ENCODE assay signal across 1 cellular context in genomic region chr12:29582677-29583076, GRCh38.
TF ChIP-seq lines count a peak whose summit lies in the region.

No MANE protein-coding gene starts in this region.

TF ChIP-seq in liver, 16 proteins besides CTCF, POLR2A, EP300 and RAD21 (continued from another document):
- TF ChIP-seq MAX (IDR thresholded peaks at IDR 0.05), result peak; percentile 24
- TF ChIP-seq JUND (IDR thresholded peaks at IDR 0.05), result peak in 1 of 2 donors; percentile 39
- TF ChIP-seq TAF1 (conservative IDR thresholded peaks at IDR 0.05), result no peak
- TF ChIP-seq NR2F2 (IDR thresholded peaks at IDR 0.05), result no peak
- TF ChIP-seq, protein P1, sequence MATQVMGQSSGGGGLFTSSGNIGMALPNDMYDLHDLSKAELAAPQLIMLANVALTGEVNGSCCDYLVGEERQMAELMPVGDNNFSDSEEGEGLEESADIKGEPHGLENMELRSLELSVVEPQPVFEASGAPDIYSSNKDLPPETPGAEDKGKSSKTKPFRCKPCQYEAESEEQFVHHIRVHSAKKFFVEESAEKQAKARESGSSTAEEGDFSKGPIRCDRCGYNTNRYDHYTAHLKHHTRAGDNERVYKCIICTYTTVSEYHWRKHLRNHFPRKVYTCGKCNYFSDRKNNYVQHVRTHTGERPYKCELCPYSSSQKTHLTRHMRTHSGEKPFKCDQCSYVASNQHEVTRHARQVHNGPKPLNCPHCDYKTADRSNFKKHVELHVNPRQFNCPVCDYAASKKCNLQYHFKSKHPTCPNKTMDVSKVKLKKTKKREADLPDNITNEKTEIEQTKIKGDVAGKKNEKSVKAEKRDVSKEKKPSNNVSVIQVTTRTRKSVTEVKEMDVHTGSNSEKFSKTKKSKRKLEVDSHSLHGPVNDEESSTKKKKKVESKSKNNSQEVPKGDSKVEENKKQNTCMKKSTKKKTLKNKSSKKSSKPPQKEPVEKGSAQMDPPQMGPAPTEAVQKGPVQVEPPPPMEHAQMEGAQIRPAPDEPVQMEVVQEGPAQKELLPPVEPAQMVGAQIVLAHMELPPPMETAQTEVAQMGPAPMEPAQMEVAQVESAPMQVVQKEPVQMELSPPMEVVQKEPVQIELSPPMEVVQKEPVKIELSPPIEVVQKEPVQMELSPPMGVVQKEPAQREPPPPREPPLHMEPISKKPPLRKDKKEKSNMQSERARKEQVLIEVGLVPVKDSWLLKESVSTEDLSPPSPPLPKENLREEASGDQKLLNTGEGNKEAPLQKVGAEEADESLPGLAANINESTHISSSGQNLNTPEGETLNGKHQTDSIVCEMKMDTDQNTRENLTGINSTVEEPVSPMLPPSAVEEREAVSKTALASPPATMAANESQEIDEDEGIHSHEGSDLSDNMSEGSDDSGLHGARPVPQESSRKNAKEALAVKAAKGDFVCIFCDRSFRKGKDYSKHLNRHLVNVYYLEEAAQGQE (IDR thresholded peaks at IDR 0.05), result no peak
- TF ChIP-seq GABPA (IDR thresholded peaks at IDR 0.05 in 1 of 2, conservative IDR thresholded peaks at IDR 0.05 in 1 of 2), result no peak
- TF ChIP-seq HNF4A (conservative IDR thresholded peaks at IDR 0.05), result peak; percentile 56 to 70
- TF ChIP-seq, protein P2, sequence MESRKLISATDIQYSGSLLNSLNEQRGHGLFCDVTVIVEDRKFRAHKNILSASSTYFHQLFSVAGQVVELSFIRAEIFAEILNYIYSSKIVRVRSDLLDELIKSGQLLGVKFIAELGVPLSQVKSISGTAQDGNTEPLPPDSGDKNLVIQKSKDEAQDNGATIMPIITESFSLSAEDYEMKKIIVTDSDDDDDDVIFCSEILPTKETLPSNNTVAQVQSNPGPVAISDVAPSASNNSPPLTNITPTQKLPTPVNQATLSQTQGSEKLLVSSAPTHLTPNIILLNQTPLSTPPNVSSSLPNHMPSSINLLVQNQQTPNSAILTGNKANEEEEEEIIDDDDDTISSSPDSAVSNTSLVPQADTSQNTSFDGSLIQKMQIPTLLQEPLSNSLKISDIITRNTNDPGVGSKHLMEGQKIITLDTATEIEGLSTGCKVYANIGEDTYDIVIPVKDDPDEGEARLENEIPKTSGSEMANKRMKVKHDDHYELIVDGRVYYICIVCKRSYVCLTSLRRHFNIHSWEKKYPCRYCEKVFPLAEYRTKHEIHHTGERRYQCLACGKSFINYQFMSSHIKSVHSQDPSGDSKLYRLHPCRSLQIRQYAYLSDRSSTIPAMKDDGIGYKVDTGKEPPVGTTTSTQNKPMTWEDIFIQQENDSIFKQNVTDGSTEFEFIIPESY (IDR thresholded peaks at IDR 0.05), result peak; percentile 10
